In the genomic region with DNA sequence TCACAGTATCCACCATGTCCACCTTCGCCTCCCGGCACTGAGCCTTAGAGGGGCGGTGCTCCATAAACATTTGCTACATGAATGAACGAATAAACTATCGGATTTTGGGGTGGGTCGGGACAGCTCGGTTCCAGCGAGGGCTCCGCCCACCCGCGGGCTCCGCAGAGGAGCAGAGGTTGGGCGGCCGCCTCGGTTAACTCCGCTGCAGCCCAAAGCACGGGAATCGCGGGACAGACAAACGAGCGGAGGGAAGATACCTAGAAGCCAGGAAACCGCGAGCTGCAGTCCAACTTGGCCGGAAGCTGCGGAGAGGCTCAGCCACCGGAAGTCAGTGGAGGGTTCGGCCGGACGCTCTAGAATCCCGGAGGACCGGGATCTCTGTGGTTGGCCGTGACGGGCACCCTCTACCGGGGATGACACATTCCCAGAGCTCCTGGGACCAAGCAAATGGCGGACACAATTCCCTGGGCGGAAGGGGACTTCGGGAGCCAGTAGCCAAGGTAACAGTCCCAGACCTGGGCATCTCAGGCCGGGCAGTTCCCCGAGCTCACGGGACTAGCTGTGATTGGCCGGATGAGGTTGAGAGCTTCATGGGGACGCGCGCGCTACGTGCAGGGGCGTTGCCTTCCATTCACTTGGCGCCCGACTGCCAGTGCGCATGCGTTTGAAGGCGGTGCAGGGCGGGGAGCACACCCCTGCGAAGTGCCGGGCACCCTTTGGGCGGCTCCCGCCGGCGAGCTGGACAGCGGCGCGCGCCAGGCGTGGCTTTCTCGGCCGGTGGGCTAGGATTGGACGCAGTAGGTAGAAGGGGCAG, we compare ENCODE assay signal across 1 cellular context.
TF ChIP-seq lines count a peak whose summit lies in the region.

No MANE protein-coding gene starts in this region.

TF ChIP-seq in HepG2, 621 proteins besides CTCF, POLR2A, EP300 and RAD21 (continued from another document):
- TF ChIP-seq HMGXB3 (CRISPR knock-in tag; IDR thresholded peaks at IDR 0.05; ENCODE audit: borderline replicate concordance) = no peak
- TF ChIP-seq ETV5 (CRISPR knock-in tag; IDR thresholded peaks at IDR 0.05; ENCODE audit: borderline replicate concordance) = peak; percentile 88
- 0 out of 2 replicates have a peak, but pooled peaks have one; percentile 21 for TF ChIP-seq ONECUT2 (CRISPR knock-in tag; IDR thresholded peaks at IDR 0.05)
- no peak for TF ChIP-seq ZNF850 (CRISPR knock-in tag; conservative IDR thresholded peaks at IDR 0.05)
TF ChIP-seq in HepG2: peak in this region for 235.
